ENCODE assay signal across 19 cellular contexts in genomic region chr5:3049261-3049660, GRCh38.
A peak's percentile ranks its signal among the peaks of the same experiment; 100 is the strongest.
DNase-seq lines count a peak whose midpoint lies in the region; ATAC-seq and TF ChIP-seq lines count a peak whose summit lies in the region.
"Had no signal": no experiment of that assay in that cellular context is flagged by ENCODE, and none has a peak within 500 bp of the region (broad histone marks: within the 10 kb centered on the region; RNA-seq: fewer than 3 reads in every experiment).

No MANE protein-coding gene starts in this region.

- no peak overlapping the region for H3K4me3 Mint-ChIP-seq in neural crest cell
- H3K4me3 Mint-ChIP-seq: CD14-positive monocyte; CD4-positive, alpha-beta memory T cell; CD4-positive, CD25-positive, alpha-beta regulatory T cell; CD8-positive, alpha-beta memory T cell had no signal

- H3K4me1 Mint-ChIP-seq in neural crest cell, result no peaks in the 10 kb centered on the region
- H3K4me1 Mint-ChIP-seq: CD14-positive monocyte; CD4-positive, alpha-beta memory T cell; CD4-positive, CD25-positive, alpha-beta regulatory T cell; CD8-positive, alpha-beta memory T cell had no signal

- no peaks in the 10 kb centered on the region for H3K27me3 Mint-ChIP-seq in neural crest cell (ENCODE audit: low read depth)
- H3K27me3 Mint-ChIP-seq: CD4-positive, alpha-beta memory T cell; CD4-positive, CD25-positive, alpha-beta regulatory T cell; CD8-positive, alpha-beta memory T cell had no signal

- no peak overlapping the region for H3K4me3 ChIP-seq in coronary artery
- H3K4me3 ChIP-seq: BLaER1 had no signal

- DNase-seq in coronary artery (ENCODE audit: low spot score) (peak; percentile 21), neural crest cell (ENCODE audit: low read depth, low spot score) (no peak), KG1 (lab: John Stamatoyannopoulos, UW) (no peak), HUDEP-2 (lab: John Stamatoyannopoulos, UW; ENCODE audit: unreplicated experiment in 76 of 76) (no peak)
- DNase-seq: 8988T; ACHN; BE2C; C1 segment of cervical spinal cord; CD4-positive, alpha-beta memory T cell; CD4-positive, CD25-positive, alpha-beta regulatory T cell; CD8-positive, alpha-beta memory T cell; COR-L47; DMS 273 treated with DMSO at 0.1 percent for 48 hours; DMS79 treated with DMSO at 0.1 percent for 48 hours; EL; GDM1 had no signal

- peak overlapping the region; percentile 46 for H3K27ac Mint-ChIP-seq in neural crest cell (ENCODE audit: unreplicated experiment)
- H3K27ac Mint-ChIP-seq: CD14-positive monocyte; CD4-positive, alpha-beta memory T cell; CD4-positive, CD25-positive, alpha-beta regulatory T cell; CD8-positive, alpha-beta memory T cell had no signal

- H3K9me3 Mint-ChIP-seq in neural crest cell, result peaks cover 4% of the 10 kb centered on the region

- no peak for TF ChIP-seq CTCF in coronary artery (IDR thresholded peaks at IDR 0.05)
- no peak for TF ChIP-seq CTCF in neural crest cell (conservative IDR thresholded peaks at IDR 0.05)

- H3K36me3 Mint-ChIP-seq in neural crest cell (ENCODE audit: low read depth), result no peaks in the 10 kb centered on the region
- H3K36me3 Mint-ChIP-seq: CD14-positive monocyte; CD4-positive, alpha-beta memory T cell; CD8-positive, alpha-beta memory T cell had no signal

- no peak for ATAC-seq in GM19035 (IDR thresholded peaks at IDR 0.05; ENCODE audit: unreplicated experiment)

- no peak overlapping the region for H3K27ac ChIP-seq in coronary artery
- H3K27ac ChIP-seq: BLaER1 had no signal
